22 cellular contexts compared by ENCODE assay signal in the genomic region with DNA sequence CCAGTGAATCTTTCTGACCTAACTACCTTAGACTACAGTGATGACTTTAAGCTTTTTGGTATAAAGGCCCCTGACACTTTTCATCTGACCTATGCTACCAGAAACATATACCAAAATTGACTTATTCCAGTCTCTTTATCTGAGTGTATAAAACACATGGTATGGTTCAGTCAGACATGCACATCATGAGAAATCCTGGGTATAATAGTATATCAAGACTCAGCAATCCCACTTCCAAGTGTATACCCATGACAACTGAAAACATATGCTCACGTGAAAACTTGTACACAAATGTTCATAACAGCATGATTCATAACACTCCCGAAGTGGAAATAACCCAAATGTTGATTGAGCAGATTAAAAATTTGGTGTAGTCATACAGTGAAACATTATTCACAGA.
"Had no signal": no experiment of that assay in that cellular context is flagged by ENCODE, and none has a peak within 500 bp of the region (broad histone marks: within the 10 kb centered on the region; RNA-seq: fewer than 3 reads in every experiment).

No MANE protein-coding gene starts in this region.

- H3K27ac Mint-ChIP-seq: dendritic cell treated with granulocyte-macrophage colony-stimulating factor and Interleukin-4, amounts not matched to agents 40 ng/mL and 50 ng/mL, for 4 days; effector memory CD8-positive, alpha-beta T cell; endodermal cell had no signal

- H3K4me3 Mint-ChIP-seq: dendritic cell treated with granulocyte-macrophage colony-stimulating factor and Interleukin-4, amounts not matched to agents 40 ng/mL and 50 ng/mL, for 4 days; effector memory CD8-positive, alpha-beta T cell; endodermal cell had no signal

- H3K27me3 Mint-ChIP-seq: dendritic cell treated with granulocyte-macrophage colony-stimulating factor and Interleukin-4, amounts not matched to agents 40 ng/mL and 50 ng/mL, for 4 days; effector memory CD8-positive, alpha-beta T cell had no signal

- ATAC-seq: effector memory CD8-positive, alpha-beta T cell; esophagus mucosa; foreskin keratinocyte; gastrocnemius medialis; gastroesophageal sphincter; heart left ventricle; heart right ventricle had no signal

- H3K9me3 Mint-ChIP-seq: dendritic cell treated with granulocyte-macrophage colony-stimulating factor and Interleukin-4, amounts not matched to agents 40 ng/mL and 50 ng/mL, for 4 days; endodermal cell had no signal

- DNase-seq: colonic mucosa; cortex of kidney; dermis blood vessel endothelial cell; dorsolateral prefrontal cortex; effector CD4-positive, alpha-beta T cell; effector CD8-positive, alpha-beta T cell; effector memory CD4-positive, alpha-beta T cell; effector memory CD8-positive, alpha-beta T cell; endodermal cell; erythroblast; esophagus squamous epithelium; foreskin fibroblast; foreskin keratinocyte; foreskin melanocyte; gastrocnemius medialis; glutamatergic neuron; head of caudate nucleus; heart left ventricle; heart right ventricle had no signal
